18 cellular contexts compared by ENCODE assay signal in the genomic region with DNA sequence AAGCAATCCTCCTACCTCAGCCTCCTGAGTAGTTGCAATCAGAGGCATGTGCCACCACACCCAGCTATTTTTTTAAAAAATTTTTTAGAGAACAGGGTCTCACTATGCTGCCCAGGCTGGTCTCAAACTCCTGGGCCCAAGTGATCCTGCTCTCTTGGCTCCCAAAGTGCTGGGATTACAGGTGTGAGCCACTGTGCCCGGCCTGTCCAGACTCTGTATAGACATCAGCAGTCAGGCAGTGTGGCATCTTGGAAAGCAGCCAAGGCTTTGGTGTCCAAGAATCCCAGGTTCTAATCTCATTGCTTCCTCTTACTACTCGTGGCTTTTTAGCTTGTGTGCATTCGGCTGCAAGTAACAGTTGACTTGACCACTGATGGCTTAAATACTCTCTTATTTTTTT.
"Had no signal": no experiment of that assay in that cellular context is flagged by ENCODE, and none has a peak within 500 bp of the region (broad histone marks: within the 10 kb centered on the region; RNA-seq: fewer than 3 reads in every experiment).

No MANE protein-coding gene starts in this region.

- H3K27me3 Mint-ChIP-seq: activated CD4-positive, alpha-beta T cell treated with anti-CD3 and anti-CD28 coated beads, Interleukin-2, amount 10 ng/mL, durations not matched to agents 7 days and 5 days; activated naive CD8-positive, alpha-beta T cell treated with anti-CD3 and anti-CD28 coated beads, Interleukin-2, amount 10 ng/mL, durations not matched to agents 7 days and 5 days; brain had no signal

- H3K9me3 Mint-ChIP-seq: activated naive CD8-positive, alpha-beta T cell treated with anti-CD3 and anti-CD28 coated beads, Interleukin-2, amount 10 ng/mL, durations not matched to agents 7 days and 5 days; activated T-helper 1 cell treated with anti-CD3 and anti-CD28 coated beads, Interleukin-12 subunit alpha, Interleukin-12 subunit beta, Interleukin-2, Interleukin-4 antibody, amounts not matched to agents 30 ng/mL and 10 ng/mL and 1 ng/mL, durations not matched to agents 14 hours and 24 hours and 36 hours had no signal

- H3K4me3 ChIP-seq: coronary artery, esophagus squamous epithelium, tibial nerve, vagina had no signal

- H3K9me3 ChIP-seq: esophagus squamous epithelium, tibial nerve, vagina had no signal

- H3K27me3 ChIP-seq: esophagus squamous epithelium, tibial nerve, vagina had no signal

- H3K4me1 ChIP-seq: vagina had no signal

- H3K27ac Mint-ChIP-seq: activated CD4-positive, alpha-beta T cell treated with anti-CD3 and anti-CD28 coated beads, Interleukin-2, amount 10 ng/mL, durations not matched to agents 7 days and 5 days; activated naive CD8-positive, alpha-beta T cell treated with anti-CD3 and anti-CD28 coated beads, Interleukin-2, amount 10 ng/mL, durations not matched to agents 7 days and 5 days; nephron had no signal

- H3K4me3 Mint-ChIP-seq: activated CD4-positive, alpha-beta T cell treated with anti-CD3 and anti-CD28 coated beads, Interleukin-2, amount 10 ng/mL, durations not matched to agents 7 days and 5 days; activated naive CD8-positive, alpha-beta T cell treated with anti-CD3 and anti-CD28 coated beads, Interleukin-2, amount 10 ng/mL, durations not matched to agents 7 days and 5 days; activated T-helper 1 cell treated with anti-CD3 and anti-CD28 coated beads, Interleukin-12 subunit alpha, Interleukin-12 subunit beta, Interleukin-2, Interleukin-4 antibody, amounts not matched to agents 30 ng/mL and 10 ng/mL and 1 ng/mL, durations not matched to agents 14 hours and 24 hours and 36 hours; brain; nephron had no signal

- H3K36me3 ChIP-seq: vagina had no signal

- DNase-seq: activated CD4-positive, alpha-beta T cell treated with anti-CD3 and anti-CD28 coated beads, Interleukin-2, amount 10 ng/mL, durations not matched to agents 7 days and 5 days; activated CD8-positive, alpha-beta memory T cell treated with anti-CD3 and anti-CD28 coated beads, Interleukin-2, amount 50 U/mL, for 48 hours; activated naive CD4-positive, alpha-beta T cell; activated naive CD8-positive, alpha-beta T cell treated with anti-CD3 and anti-CD28 coated beads, Interleukin-2, amount 10 ng/mL, durations not matched to agents 7 days and 5 days; central memory CD4-positive, alpha-beta T cell; effector CD4-positive, alpha-beta T cell; esophagus squamous epithelium; mesenchymal stem cell; occipital lobe; stimulated activated CD4-positive, alpha-beta T cell treated with anti-CD3 and anti-CD28 coated beads, Interleukin-15, amount 100 ng/mL, for 24 hours; stimulated activated CD4-positive, alpha-beta T cell treated with anti-CD3 and anti-CD28 coated beads, Interleukin-4, amount 100 ng/mL, for 1 hour; stimulated activated naive CD4-positive, alpha-beta T cell treated with Interleukin-2 at 50 U/mL for 16 hours had no signal

- H3K4me1 Mint-ChIP-seq: brain, nephron had no signal

- H3K27ac ChIP-seq: coronary artery, esophagus squamous epithelium, tibial nerve, vagina had no signal
